15 cellular contexts compared by ENCODE assay signal in the genomic region with DNA sequence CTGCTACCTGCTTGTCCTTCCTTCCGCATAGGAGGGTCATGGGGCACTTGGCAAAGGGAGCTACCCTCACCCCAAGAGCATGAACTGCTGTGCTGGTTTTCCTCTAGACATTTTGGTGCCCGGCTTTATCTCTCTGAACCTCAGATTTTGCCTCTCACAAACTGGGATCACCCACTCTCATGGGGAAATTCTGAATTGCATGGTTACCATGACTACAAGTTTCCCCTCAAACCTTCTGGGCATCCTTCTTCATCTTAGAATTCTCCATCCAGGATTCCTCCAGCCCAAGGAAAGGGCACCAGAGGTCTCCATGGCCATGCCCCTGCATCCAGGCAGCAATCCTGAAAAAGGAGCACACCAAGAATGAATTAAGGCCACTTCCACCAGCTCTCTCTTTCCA.
DNase-seq lines count a peak whose midpoint lies in the region; ATAC-seq and TF ChIP-seq lines count a peak whose summit lies in the region.
"Had no signal": no experiment of that assay in that cellular context is flagged by ENCODE, and none has a peak within 500 bp of the region (broad histone marks: within the 10 kb centered on the region; RNA-seq: fewer than 3 reads in every experiment).

No MANE protein-coding gene starts in this region.

- H3K36me3 Mint-ChIP-seq in Caco-2 (ENCODE audit: insufficient read depth, unreplicated experiment) = peaks cover 11% of the 10 kb centered on the region
- no peaks in the 10 kb centered on the region for H3K36me3 Mint-ChIP-seq in brain
- no peaks in the 10 kb centered on the region for H3K36me3 Mint-ChIP-seq in type B pancreatic cell
- H3K36me3 Mint-ChIP-seq: CD4-positive, alpha-beta memory T cell had no signal

- H3K27me3 Mint-ChIP-seq in Caco-2 (ENCODE audit: insufficient read depth, unreplicated experiment) (no peaks in the 10 kb centered on the region), brain (peaks cover 4% of the 10 kb centered on the region), type B pancreatic cell (peaks cover 7% of the 10 kb centered on the region)

- H4K91ac ChIP-seq in trophoblast cell (ENCODE audit: low read depth, low read length) = no peak overlapping the region

- H2AFZ ChIP-seq in trophoblast cell (ENCODE audit: insufficient read depth, low read length, poor library complexity) = no peak overlapping the region

- H3K4me3 Mint-ChIP-seq in Caco-2 (ENCODE audit: unreplicated experiment) (no peak overlapping the region), brain (no peak overlapping the region), type B pancreatic cell (no peak overlapping the region)
- H3K4me3 Mint-ChIP-seq: CD4-positive, alpha-beta memory T cell had no signal

- BruUV-seq in Caco-2 (replicated peaks; lab: Mats Ljungman, UMichigan) = no TSS peak

- CTCF ChIA-PET in Caco-2 (lab: Charles Lee) = interaction anchor here (1.1 to 1.5 kb wide), 2 partner anchors 12 to 45 kb away, joined by 3 read pairs; no protein-coding TSS in a partner anchor

- TF ChIP-seq CTCF in Caco-2 (IDR thresholded peaks at IDR 0.05; ENCODE audit: insufficient read depth in 1 of 2, low read depth in 1 of 2, low read length in 1 of 2, severe bottlenecking in 1 of 2, unreplicated experiment in 1 of 2) = no peak
- no peak for TF ChIP-seq CTCF in brain (conservative IDR thresholded peaks at IDR 0.05)
- TF ChIP-seq CTCF in heart left ventricle (IDR thresholded peaks at IDR 0.05) = no peak
- no peak for TF ChIP-seq CTCF in type B pancreatic cell (conservative IDR thresholded peaks at IDR 0.05)

- no peaks in the 10 kb centered on the region for H3K9me3 Mint-ChIP-seq in Caco-2 (ENCODE audit: unreplicated experiment)
- peaks cover 0 to 2% (median 0%) of the 10 kb centered on the region in 5 experiments for H3K9me3 Mint-ChIP-seq in brain
- no peaks in the 10 kb centered on the region for H3K9me3 Mint-ChIP-seq in type B pancreatic cell

- H2BK12ac ChIP-seq in trophoblast cell (ENCODE audit: low read length) = peak overlapping the region; percentile 10

- H3K4me1 ChIP-seq in Caco-2 (peaks cover 59% of the 10 kb centered on the region), trophoblast cell (ENCODE audit: control insufficient read depth in 1 of 2, insufficient read depth in 2 of 2, low read length in 2 of 2) (peaks cover 25 to 26% of the 10 kb centered on the region in 2 experiments), heart left ventricle (peaks cover 0 to 18% (median 4%) of the 10 kb centered on the region in 12 donors)
- H3K4me1 ChIP-seq: HAP-1 had no signal

- no peak overlapping the region for H3K14ac ChIP-seq in trophoblast cell (ENCODE audit: low read length)

- intact Hi-C loops in Caco-2 (cut with micrococcal nuclease; ENCODE audit: unreplicated experiment) = no loop called here
- intact Hi-C loops in heart left ventricle (cut with DNase I) = no loop called here

- H3K36me3 ChIP-seq in Caco-2 (ENCODE audit: control insufficient read depth, insufficient read depth, low read length) (no peaks in the 10 kb centered on the region), trophoblast cell (ENCODE audit: control insufficient read depth in 1 of 2, insufficient read depth in 2 of 2, low read length in 2 of 2) (no peaks in the 10 kb centered on the region), heart left ventricle (no peaks in the 10 kb centered on the region)
- H3K36me3 ChIP-seq: HAP-1 had no signal

- TF ChIP-seq POLR2A in heart left ventricle (IDR thresholded peaks at IDR 0.05) = no peak

- H3K4me3 ChIP-seq in Caco-2 (ENCODE audit: low read depth, low read length) (no peak overlapping the region), trophoblast cell (ENCODE audit: low read depth, low read length) (no peak overlapping the region), heart left ventricle (no peak overlapping the region)
- H3K4me3 ChIP-seq: HAP-1 had no signal

- DNase-seq in Caco-2 = no peak
- no peak for DNase-seq in trophoblast cell
- DNase-seq in heart left ventricle = no peak
- DNase-seq in NCI-H1105 (lab: John Stamatoyannopoulos, UW) = no peak
- DNase-seq in type B pancreatic cell (ENCODE audit: extremely low spot score, unreplicated experiment) = no peak
- DNase-seq in activated CD8-positive, alpha-beta memory T cell treated with anti-CD3 and anti-CD28 coated beads for 24 hours = no peak
- DNase-seq: ACHN; CD4-positive, alpha-beta memory T cell; DMS153; DMS79 treated with DMSO at 0.1 percent for 48 hours; EL; IMR-90 had no signal

- POLR2A ChIA-PET in Caco-2 (lab: Charles Lee) = no interaction called here

- no peak overlapping the region for H2BK5ac ChIP-seq in trophoblast cell (ENCODE audit: low read depth, low read length, poor library complexity)

- H3K79me1 ChIP-seq in trophoblast cell (ENCODE audit: low read length) = peaks cover 22% of the 10 kb centered on the region

- H3K27ac ChIP-seq in trophoblast cell (ENCODE audit: low read depth, low read length) (no peak overlapping the region), heart left ventricle (no peak overlapping the region)
- H3K27ac ChIP-seq: C4-2B had no signal

- H3K27me3 ChIP-seq in Caco-2 (replicated peaks; ENCODE audit: control insufficient read depth, insufficient read depth, low read length) = no peaks in the 10 kb centered on the region
- H3K27me3 ChIP-seq in trophoblast cell (ENCODE audit: insufficient read depth, low read length) = no peaks in the 10 kb centered on the region
- peaks cover 0 to 10% (median 0%) of the 10 kb centered on the region in 9 donors for H3K27me3 ChIP-seq in heart left ventricle

- no peak overlapping the region for H4K12ac ChIP-seq in trophoblast cell (ENCODE audit: low read depth, low read length)

- peak overlapping the region; percentile 86 for H3K27ac Mint-ChIP-seq in Caco-2 (ENCODE audit: unreplicated experiment)
- peak overlapping the region in 3 of 5 experiments; percentile 37 to 75 (median 71) for H3K27ac Mint-ChIP-seq in brain
- H3K27ac Mint-ChIP-seq in type B pancreatic cell = no peak overlapping the region
- H3K27ac Mint-ChIP-seq: CD4-positive, alpha-beta memory T cell had no signal

- no peak overlapping the region for H3K4ac ChIP-seq in trophoblast cell (ENCODE audit: low read depth, low read length)

- H3K23ac ChIP-seq in trophoblast cell (ENCODE audit: low read length) = no peak overlapping the region

- no peak overlapping the region for H4K8ac ChIP-seq in trophoblast cell (ENCODE audit: low read depth, low read length)

- no peak overlapping the region for H2BK120ac ChIP-seq in trophoblast cell (ENCODE audit: insufficient read depth, low read length, poor library complexity)

- H3K4me1 Mint-ChIP-seq in Caco-2 (ENCODE audit: low read depth, unreplicated experiment) (peaks cover 69% of the 10 kb centered on the region), brain (peaks cover 75% of the 10 kb centered on the region), type B pancreatic cell (ENCODE audit: unreplicated experiment) (peaks cover 21% of the 10 kb centered on the region)
- H3K4me1 Mint-ChIP-seq: CD4-positive, alpha-beta memory T cell had no signal

- H3K9me3 ChIP-seq in Caco-2 = no peaks in the 10 kb centered on the region
- peaks cover 1% of the 10 kb centered on the region for H3K9me3 ChIP-seq in trophoblast cell (ENCODE audit: insufficient read depth, low read depth, low read length)
- no peaks in the 10 kb centered on the region for H3K9me3 ChIP-seq in heart left ventricle
- H3K9me3 ChIP-seq: HAP-1 had no signal

- H3K18ac ChIP-seq in trophoblast cell (ENCODE audit: low read length) = no peak overlapping the region

- no peak overlapping the region for H3K9ac ChIP-seq in trophoblast cell (ENCODE audit: low read length)

- ATAC-seq in heart left ventricle = no peak

- WGBS in trophoblast cell (ENCODE audit: extremely low coverage, insufficient coverage, insufficient read length) = no CpG with 5 or more reads among the region's 2 CpGs
- 40 to 93% (median 55%) methylated on average over 1 to 2 of the region's 2 CpGs for WGBS in heart left ventricle, 4 donors

- no peaks in the 10 kb centered on the region for H3K79me2 ChIP-seq in trophoblast cell (ENCODE audit: control insufficient read depth, insufficient read depth, low read length, poor library complexity)

- no peak overlapping the region for H2AK5ac ChIP-seq in trophoblast cell (ENCODE audit: low read length)

- no peak overlapping the region for H3K4me2 ChIP-seq in trophoblast cell (ENCODE audit: low read length)
